In the genomic region with DNA sequence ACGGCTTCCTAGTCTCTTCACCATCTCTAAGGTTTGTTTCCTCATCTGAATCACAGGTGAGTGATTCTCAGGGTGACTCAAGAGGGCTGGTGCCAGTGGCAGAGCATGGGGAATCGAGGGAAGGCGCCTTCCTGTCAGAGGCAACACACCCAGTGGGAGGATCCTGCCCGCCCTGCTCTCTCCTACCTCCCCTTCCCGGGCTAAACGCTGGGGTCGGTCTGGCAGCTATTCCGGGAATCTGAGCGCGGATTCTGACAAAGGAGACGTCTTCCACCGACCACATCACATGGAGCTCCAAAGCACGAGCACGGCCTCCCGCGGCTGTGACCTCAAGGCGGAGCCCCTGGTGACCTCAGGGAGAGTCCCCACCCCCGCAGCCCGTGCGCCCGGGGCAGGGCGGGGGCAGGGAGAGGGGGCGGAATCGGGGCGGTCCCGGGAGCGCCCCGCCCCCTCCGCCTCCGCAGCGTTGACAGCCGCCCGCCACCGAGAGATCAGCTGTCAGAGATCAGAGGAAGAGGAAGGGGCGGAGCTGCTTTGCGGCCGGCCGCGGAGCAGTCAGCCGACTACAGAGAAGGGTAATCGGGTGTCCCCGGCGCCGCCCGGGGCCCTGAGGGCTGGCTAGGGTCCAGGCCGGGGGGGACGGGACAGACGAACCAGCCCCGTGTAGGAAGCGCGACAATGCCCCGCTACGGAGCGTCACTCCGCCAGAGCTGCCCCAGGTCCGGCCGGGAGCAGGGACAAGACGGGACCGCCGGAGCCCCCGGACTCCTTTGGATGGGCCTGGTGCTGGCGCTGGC, we compare ENCODE assay signal across 9 cellular contexts. TPM values are rescaled to one million over a fixed set of nuclear protein-coding genes. Genes with fewer than 3 reads are reported as not detected.
DNase-seq lines count a peak whose midpoint lies in the region; ATAC-seq, FAIRE-seq and TF ChIP-seq lines count a peak whose summit lies in the region.
"Had no signal": no experiment of that assay in that cellular context is flagged by ENCODE, and none has a peak within 500 bp of the region (broad histone marks: within the 10 kb centered on the region; RNA-seq: fewer than 3 reads in every experiment).

A gene (plus strand): TSS at position 554 of the 797 bp plus-strand sequence. CDS start 125 bp downstream, at position 679.

- DNase-seq in AG10803 (ENCODE audit: low read depth) (peak; percentile 74), NCI-H345 (lab: John Stamatoyannopoulos, UW) (peak; percentile 92), cerebellar nuclear complex (lab: John Stamatoyannopoulos, UW) (peak; percentile 65 to 75), keratinocyte (ENCODE audit: low read depth, low spot score) (peak; percentile 68)
- DNase-seq in activated CD4-positive, alpha-beta T cell treated with anti-CD3 and anti-CD28 coated beads for 1 hour: peak; percentile 92
- peak; percentile 88 to 91 (median 90) for DNase-seq in stimulated activated CD4-positive, alpha-beta T cell treated with anti-CD3 and anti-CD28 coated beads, Interleukin-12 subunit alpha, Interleukin-12 subunit beta, amount 100 ng/mL, for 48 hours (ENCODE audit: low read depth in 2 of 3, low spot score in 1 of 3)

- H3K36me3 ChIP-seq in keratinocyte (ENCODE audit: control insufficient read depth in 2 of 2, extremely low read depth in 1 of 2, insufficient read depth in 2 of 2, low read length in 2 of 2): no peaks in the 10 kb centered on the region

- peak within 1 kb of the TSS; percentile 90 for H3K27ac ChIP-seq in keratinocyte (ENCODE audit: control insufficient read depth, insufficient read depth, low read length)

- no peaks in the 10 kb centered on the region for H3K27me3 ChIP-seq in keratinocyte (ENCODE audit: control insufficient read depth, extremely low read depth, insufficient read depth, low read length)

- H3K4me2 ChIP-seq in keratinocyte (ENCODE audit: control insufficient read depth, extremely low read depth, insufficient read depth, low read depth, low read length): peak within 1 kb of the TSS; percentile 80

- dilution Hi-C loops in keratinocyte (cut with MboI; ENCODE audit: extremely low pct_ligation_motif_present, low sequenced_read_pairs): no loop called here

- H4K20me1 ChIP-seq in keratinocyte (ENCODE audit: control insufficient read depth, extremely low read depth, insufficient read depth, low read length): no peaks in the 10 kb centered on the region

- peak; percentile 95 for ATAC-seq in GM19025 (IDR thresholded peaks at IDR 0.05; ENCODE audit: low read depth, unreplicated experiment)
- ATAC-seq in HG03280 (IDR thresholded peaks at IDR 0.05; ENCODE audit: unreplicated experiment): peak; percentile 99

- H2AFZ ChIP-seq in keratinocyte (ENCODE audit: control insufficient read depth, low read length): peak within 1 kb of the TSS; percentile 98

- H3K4me1 ChIP-seq in keratinocyte (ENCODE audit: control insufficient read depth, extremely low read depth, insufficient read depth, low read length): peaks cover 13% of the 10 kb centered on the region

- H3K4me3 ChIP-seq in AG10803 (ENCODE audit: low read length) (peak within 1 kb of the TSS; percentile 82), keratinocyte (ENCODE audit: control insufficient read depth in 2 of 3, extremely low read depth in 1 of 3, insufficient read depth in 2 of 3, low read depth in 1 of 3, low read length in 3 of 3) (peak within 1 kb of the TSS; percentile 60 to 81 (median 68))

- no peaks in the 10 kb centered on the region for H3K9me3 ChIP-seq in keratinocyte (ENCODE audit: control insufficient read depth, low read depth, low read length)

- H3K79me2 ChIP-seq in keratinocyte (ENCODE audit: control insufficient read depth, insufficient read depth, low read length): no peaks in the 10 kb centered on the region

- peak within 1 kb of the TSS; percentile 85 for H3K9ac ChIP-seq in keratinocyte (ENCODE audit: control insufficient read depth, extremely low read depth, insufficient read depth, low read length)

- no peaks in the 10 kb centered on the region for H3K9me1 ChIP-seq in keratinocyte (ENCODE audit: control insufficient read depth, extremely low read depth, insufficient read depth, low read length)

- TF ChIP-seq CTCF in AG10803 (conservative IDR thresholded peaks at IDR 0.05; ENCODE audit: low read length): no peak
- no peak for TF ChIP-seq CTCF in keratinocyte (optimal IDR thresholded peaks at IDR 0.05 in 1 of 3, IDR thresholded peaks at IDR 0.05 in 1 of 3, conservative IDR thresholded peaks at IDR 0.05 in 1 of 3; ENCODE audit: extremely low read depth in 1 of 3, insufficient read depth in 2 of 3, low read length in 3 of 3)

- FAIRE-seq in keratinocyte (lab: Jason Lieb, UNC): peak; percentile 93
- FAIRE-seq: colon had no signal

RNA-seq across cellular contexts. Expression of the gene that starts here (rescaled TPM):
- 7.3 to 12.6 TPM (median 8.0 TPM) in 3 replicates for polyA plus RNA-seq in keratinocyte
- 11.0 TPM for polyA plus RNA-seq in keratinocyte (2011; ENCODE audit: low read depth)
- 6.9 and 7.5 TPM in 2 replicates for polyA plus RNA-seq in keratinocyte (2011; cell fraction: cytosol; rRNA removed)
- 17.9 and 18.9 TPM in 2 replicates for polyA plus RNA-seq in keratinocyte (2011; cell fraction: nucleus; rRNA removed)
- 12.0 and 33.7 TPM in 2 replicates for polyA plus RNA-seq in keratinocyte (2012; ENCODE audit: low replicate concordance)
- 8.1 to 21.8 TPM (median 9.0 TPM) in 3 replicates for polyA minus RNA-seq in keratinocyte
- polyA minus RNA-seq in keratinocyte (2011; cell fraction: cytosol; rRNA and poly(A)+ RNA removed): 14.6 TPM
- polyA minus RNA-seq in keratinocyte (2011; cell fraction: nucleus; rRNA and poly(A)+ RNA removed): 10.7 and 12.0 TPM in 2 replicates

Comparison
In these comparisons a context has a peak if more than half of its experiments do, and no peak if none do; other contexts are left out.
1. Peak in every context shown above with its lines: DNase-seq, ATAC-seq, H3K4me3 ChIP-seq and H3K27ac ChIP-seq.